Comparison of ENCODE assay signal across 1 cellular context in the genomic region with DNA sequence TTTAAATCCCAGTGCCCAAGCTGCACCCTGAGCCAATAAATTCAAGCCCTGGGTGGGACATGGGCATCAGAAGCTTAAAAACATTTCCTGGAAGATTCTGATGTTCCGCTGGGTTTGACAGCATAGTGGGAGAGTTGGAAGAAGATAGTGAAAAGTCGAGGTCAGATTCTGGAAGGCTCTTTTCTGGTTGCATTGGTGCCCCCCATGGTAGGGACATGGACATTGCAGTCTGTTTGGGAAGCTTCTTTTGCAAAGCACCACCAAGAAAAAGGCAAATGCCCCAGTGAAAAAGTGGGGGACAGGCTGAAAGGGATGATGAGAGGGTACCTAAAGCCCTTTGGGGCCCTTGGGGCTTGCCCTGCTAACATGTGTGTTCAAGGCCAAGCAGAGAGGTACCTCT.
TF ChIP-seq lines count a peak whose summit lies in the region.

No MANE protein-coding gene starts in this region.

TF ChIP-seq in H1, 55 proteins besides CTCF, POLR2A, EP300 and RAD21:
- no peak for TF ChIP-seq CTBP2 (IDR thresholded peaks at IDR 0.05; ENCODE audit: borderline replicate concordance, insufficient read depth, insufficient read length, low read length)
- no peak for TF ChIP-seq SP2 (IDR thresholded peaks at IDR 0.05; ENCODE audit: low read length)
- TF ChIP-seq FOSL1 (IDR thresholded peaks at IDR 0.05; ENCODE audit: insufficient read depth, low read depth, low read length), result no peak
- no peak for TF ChIP-seq ASH2L (IDR thresholded peaks at IDR 0.05; ENCODE audit: low read length)
- no peak for TF ChIP-seq CREB1 (IDR thresholded peaks at IDR 0.05)
- TF ChIP-seq JUND (IDR thresholded peaks at IDR 0.05; ENCODE audit: low read length), result no peak
- TF ChIP-seq POU5F1 (IDR thresholded peaks at IDR 0.05; ENCODE audit: low read depth, low read length), result no peak
- TF ChIP-seq SRF (IDR thresholded peaks at IDR 0.05; ENCODE audit: low read depth, low read length), result no peak
- no peak for TF ChIP-seq YY1 (IDR thresholded peaks at IDR 0.05; ENCODE audit: low read depth, low read length)
- TF ChIP-seq CBX8 (IDR thresholded peaks at IDR 0.05; ENCODE audit: borderline replicate concordance, low read depth, low read length), result no peak
- TF ChIP-seq CHD1 (IDR thresholded peaks at IDR 0.05; ENCODE audit: low read depth, low read length), result no peak
- no peak for TF ChIP-seq SIRT6 (IDR thresholded peaks at IDR 0.05; ENCODE audit: low read length)
- TF ChIP-seq POLR2AphosphoS5 (IDR thresholded peaks at IDR 0.05; ENCODE audit: low read depth, low read length), result no peak
- no peak for TF ChIP-seq EZH2 (IDR thresholded peaks at IDR 0.05; ENCODE audit: low read depth, low read length, severe bottlenecking)
- TF ChIP-seq BCL11A (IDR thresholded peaks at IDR 0.05; ENCODE audit: low read depth in 2 of 2, low read length in 2 of 2), result no peak
- TF ChIP-seq NRF1 (IDR thresholded peaks at IDR 0.05; ENCODE audit: low read depth, low read length), result no peak
- no peak for TF ChIP-seq JUN (IDR thresholded peaks at IDR 0.05; ENCODE audit: low read depth, low read length)
- TF ChIP-seq HDAC6 (IDR thresholded peaks at IDR 0.05; ENCODE audit: low read depth, low read length), result no peak
